18 cellular contexts compared by ENCODE assay signal in genomic region chr3:46546896-46547440, GRCh38. TPM values are rescaled to one million over a fixed set of nuclear protein-coding genes. Genes with fewer than 3 reads are reported as not detected.
DNase-seq lines count a peak whose midpoint lies in the region; ATAC-seq and TF ChIP-seq lines count a peak whose summit lies in the region.
"Had no signal": no experiment of that assay in that cellular context is flagged by ENCODE, and none has a peak within 500 bp of the region (broad histone marks: within the 10 kb centered on the region; RNA-seq: fewer than 3 reads in every experiment).

No MANE protein-coding gene starts in this region.

- H3K4me1 ChIP-seq in HUES64 (ENCODE audit: insufficient read depth, low read length) (peaks cover 29% of the 10 kb centered on the region), OCI-LY7 (ENCODE audit: insufficient read depth, low read length, poor library complexity, severe bottlenecking) (peaks cover 98% of the 10 kb centered on the region), esophagus muscularis mucosa (no peaks in the 10 kb centered on the region), gastrocnemius medialis (peaks cover 17 to 22% of the 10 kb centered on the region in 2 donors)
- H3K4me1 ChIP-seq: SJCRH30 had no signal

- no peaks in the 10 kb centered on the region for H4K20me1 ChIP-seq in OCI-LY7 (ENCODE audit: insufficient read depth, low read length)

- peaks cover 19% of the 10 kb centered on the region; the same call in 1 of the 2 replicates for H3K79me2 ChIP-seq in OCI-LY7 (ENCODE audit: insufficient read depth, low read depth, low read length)

- POLR2A ChIA-PET in OCI-LY7 (lab: Charles Lee) = interaction anchor here (0.6 to 6.6 kb wide), 7 partner anchors 8 to 1570 kb away, joined by 3 to 149 read pairs (median 6); partner anchors contain the start of gene RTP3

- H3K4me3 ChIP-seq in HUES64 (ENCODE audit: low read length) = no peak overlapping the region
- H3K4me3 ChIP-seq in OCI-LY7 (ENCODE audit: low read depth, low read length, poor library complexity, severe bottlenecking) = peak overlapping the region; percentile 62
- H3K4me3 ChIP-seq in esophagus muscularis mucosa = no peak overlapping the region
- H3K4me3 ChIP-seq in gastrocnemius medialis = no peak overlapping the region
- H3K4me3 ChIP-seq: SJCRH30 had no signal

- BruUV-seq in OCI-LY7 (replicated peaks; lab: Mats Ljungman, UMichigan) = no TSS peak

- CTCF ChIA-PET in OCI-LY7 (lab: Charles Lee; ENCODE audit: unreplicated experiment) = interaction anchor here (1.1 kb wide), 1 partner anchor 8 kb away, joined by 4 read pairs; no protein-coding TSS in a partner anchor

- peaks cover 2% of the 10 kb centered on the region; the same call in 1 of the 2 replicates for H3K36me3 ChIP-seq in HUES64 (ENCODE audit: insufficient read depth, low read length)
- H3K36me3 ChIP-seq in OCI-LY7 (ENCODE audit: insufficient read depth, low read length) = no peaks in the 10 kb centered on the region
- H3K36me3 ChIP-seq in esophagus muscularis mucosa = peaks cover 0 to 33% (median 0%) of the 10 kb centered on the region in 4 donors
- peaks cover 0 to 20% of the 10 kb centered on the region in 2 donors for H3K36me3 ChIP-seq in gastrocnemius medialis
- H3K36me3 ChIP-seq: SJCRH30 had no signal

- DNase-seq in OCI-LY7 (ENCODE audit: low spot score) (peak; percentile 71), esophagus muscularis mucosa (ENCODE audit: extremely low spot score) (peak; percentile 39), gastrocnemius medialis (no peak), NCI-H748 treated with DMSO at 0.1 percent for 48 hours (lab: John Stamatoyannopoulos, UW) (no peak), NCI-H2171 treated with DMSO at 0.1 percent for 48 hours (lab: John Stamatoyannopoulos, UW) (no peak), left lobe of liver (ENCODE audit: low spot score) (no peak), occipital lobe (lab: John Stamatoyannopoulos, UW) (no peak)
- DNase-seq: CD8-positive, alpha-beta memory T cell; KBM-7; NCI-H1105 treated with DMSO at 0.1 percent for 48 hours; NCI-H187; NCI-H2171; SJCRH30 had no signal

- 0 out of 2 replicates have a peak overlapping the region, but pooled peaks have one; percentile 0 for H3K9ac ChIP-seq in HUES64 (ENCODE audit: low read depth, low read length)

- in situ Hi-C loops in gastrocnemius medialis (cut with MboI; ENCODE audit: low sequenced_read_pairs in 4 of 4) = no loop called here

- TF ChIP-seq CTCF in OCI-LY7 (conservative IDR thresholded peaks at IDR 0.05; ENCODE audit: low read length) (no peak), esophagus muscularis mucosa (IDR thresholded peaks at IDR 0.05) (no peak), gastrocnemius medialis (IDR thresholded peaks at IDR 0.05 in 4 of 5, conservative IDR thresholded peaks at IDR 0.05 in 1 of 5) (no peak)

- WGBS in HUES64 = 82% methylated on average over 1 of the region's 1 CpG
- 73% methylated on average over 1 of the region's 1 CpG for WGBS in esophagus muscularis mucosa

- no peaks in the 10 kb centered on the region for H3K9me2 ChIP-seq in OCI-LY7 (ENCODE audit: insufficient read depth, low read length)

- H3K27me3 ChIP-seq in HUES64 (ENCODE audit: insufficient read depth, low read length) (no peaks in the 10 kb centered on the region), esophagus muscularis mucosa (peaks cover 0 to 10% (median 0%) of the 10 kb centered on the region in 4 donors), gastrocnemius medialis (no peaks in the 10 kb centered on the region)
- H3K27me3 ChIP-seq: SJCRH30 had no signal

- no peak for TF ChIP-seq POLR2A in esophagus muscularis mucosa (IDR thresholded peaks at IDR 0.05; ENCODE audit: low read depth)
- TF ChIP-seq POLR2A in gastrocnemius medialis (IDR thresholded peaks at IDR 0.05) = no peak

- H3K27ac ChIP-seq in HUES64 (ENCODE audit: low read depth, low read length) (no peak overlapping the region), OCI-LY7 (ENCODE audit: low read depth, low read length, poor library complexity, severe bottlenecking) (peak overlapping the region; percentile 98), esophagus muscularis mucosa (replicated peaks in 1 of 4) (no peak overlapping the region), gastrocnemius medialis (peak overlapping the region; percentile 56 to 63 (median 62))
- H3K27ac ChIP-seq: SJCRH30 had no signal

- intact Hi-C loops in OCI-LY7 (cut with micrococcal nuclease; ENCODE audit: unreplicated experiment) (loop anchor here (5.0 kb wide), 2 partner anchors 425 to 450 kb away; no protein-coding TSS in a partner anchor), esophagus muscularis mucosa (cut with DNase I) (no loop called here), gastrocnemius medialis (cut with DNase I; ENCODE audit: low total_unique reads) (no loop called here)

- H2AFZ ChIP-seq in OCI-LY7 (ENCODE audit: low read length) = no peak overlapping the region; the same call in 1 of the 2 replicates

- ATAC-seq in gastrocnemius medialis = no peak
- ATAC-seq in left lobe of liver = no peak

- no peak for TF ChIP-seq EP300 in esophagus muscularis mucosa (IDR thresholded peaks at IDR 0.05)

- peaks cover 6% of the 10 kb centered on the region for H3K9me3 ChIP-seq in HUES64 (ENCODE audit: insufficient read depth, low read depth, low read length)
- peaks cover 5% of the 10 kb centered on the region; the same call in 1 of the 2 replicates for H3K9me3 ChIP-seq in OCI-LY7 (ENCODE audit: low read length)
- no peaks in the 10 kb centered on the region for H3K9me3 ChIP-seq in esophagus muscularis mucosa
- H3K9me3 ChIP-seq in gastrocnemius medialis = no peaks in the 10 kb centered on the region
- H3K9me3 ChIP-seq: SJCRH30 had no signal

- H3K4me2 ChIP-seq in OCI-LY7 (ENCODE audit: low read length) = peak overlapping the region; percentile 65

RNA-seq across cellular contexts. Expression of gene LRRC2, which starts 19.1 kb away (rescaled TPM):
- polyA plus RNA-seq in HUES64 (2013, experiment 1 of 2) = 2.2 TPM
- polyA plus RNA-seq in HUES64 (2013, experiment 2 of 2) = 1.4 TPM
- total RNA-seq in OCI-LY7 (2014; rRNA removed; shearing (Covaris generic)) = 2.0 and 2.4 TPM in 2 replicates
- 1.9 and 2.2 TPM in 2 replicates for total RNA-seq in OCI-LY7 (2022)
- under 1 TPM; 0.32 to 0.83 (median 0.55) TPM for total RNA-seq in esophagus muscularis mucosa
- total RNA-seq in gastrocnemius medialis = 100 to 1,000 TPM in 1 of 4 donors, 10 to 100 TPM in 3; 72.7 to 103 (median 92.1) TPM
- total RNA-seq in left lobe of liver = 7.4 TPM
- 7.8 TPM for total RNA-seq in occipital lobe
- total RNA-seq: NCI-H460, SJCRH30 had no signal
- polyA plus RNA-seq: CD8-positive, alpha-beta memory T cell had no signal

RNA-seq across cellular contexts. Expression of gene RTP3, which starts 49.2 kb away (rescaled TPM):
- not detected for polyA plus RNA-seq in HUES64 (2013, experiment 1 of 2)
- not detected for polyA plus RNA-seq in HUES64 (2013, experiment 2 of 2)
- total RNA-seq in OCI-LY7 (2014; rRNA removed; shearing (Covaris generic)) = 1.3 and 1.4 TPM in 2 replicates
- 0.37 and 0.74 TPM in 2 replicates for total RNA-seq in OCI-LY7 (2022)
- not detected for total RNA-seq in esophagus muscularis mucosa
- total RNA-seq in gastrocnemius medialis = not detected
- total RNA-seq in left lobe of liver = 28.6 TPM
- not detected for total RNA-seq in occipital lobe
- total RNA-seq: CD8-positive, alpha-beta memory T cell; Daoy; HT1080; NCI-H460; SJCRH30 had no signal
- polyA plus RNA-seq: BJ; CD8-positive, alpha-beta memory T cell had no signal

Comparison
In these comparisons a context has a peak if more than half of its experiments do, and no peak if none do; other contexts are left out.
1. H3K27ac ChIP-seq: peak in OCI-LY7 (single experiment) and gastrocnemius medialis (4 of 4); none in HUES64 (single experiment) and esophagus muscularis mucosa (0 of 4).
2. DNase-seq: peak in OCI-LY7 (single experiment) and esophagus muscularis mucosa (single experiment); none in gastrocnemius medialis (0 of 2), NCI-H748 treated with DMSO at 0.1 percent for 48 hours (single experiment), NCI-H2171 treated with DMSO at 0.1 percent for 48 hours (single experiment), left lobe of liver (single experiment) and occipital lobe (single experiment).
3. RNA of gene RTP3, which starts 49.2 kb away (total RNA-seq): 28.6 TPM in left lobe of liver (single experiment); 0.37 to 1.4 TPM in OCI-LY7, not detected in esophagus muscularis mucosa, not detected in gastrocnemius medialis and not detected in occipital lobe (single experiment); every median in the first group is over 10 times any median in the second.